Comparison of ENCODE assay signal across 8 cellular contexts in genomic region chr19:54248016-54248601, GRCh38. TPM values are rescaled to one million over a fixed set of nuclear protein-coding genes. Genes with fewer than 3 reads are reported as not detected.
A peak's percentile ranks its signal among the peaks of the same experiment; 100 is the strongest.
DNase-seq lines count a peak whose midpoint lies in the region; ATAC-seq lines count a peak whose summit lies in the region.

No MANE protein-coding gene starts in this region.

- no peaks in the 10 kb centered on the region for H3K9me3 Mint-ChIP-seq in activated naive CD8-positive, alpha-beta T cell treated with anti-CD3 and anti-CD28 coated beads, Interleukin-2, amount 50 U/mL, for 24 hours
- no peaks in the 10 kb centered on the region for H3K9me3 Mint-ChIP-seq in naive B cell

- H3K27me3 Mint-ChIP-seq in activated naive CD8-positive, alpha-beta T cell treated with anti-CD3 and anti-CD28 coated beads, Interleukin-2, amount 50 U/mL, for 24 hours = peaks cover 17% of the 10 kb centered on the region
- H3K27me3 Mint-ChIP-seq in naive B cell = peaks cover 15 to 42% (median 37%) of the 10 kb centered on the region in 3 donors

- ATAC-seq in activated naive CD8-positive, alpha-beta T cell treated with anti-CD3 and anti-CD28 coated beads, Interleukin-2, amount 50 U/mL, for 24 hours = peak; percentile 92
- ATAC-seq in naive B cell (ENCODE audit: low read depth in 2 of 2) = peak; percentile 53 to 86
- no peak for ATAC-seq in GM21367 (IDR thresholded peaks at IDR 0.05; ENCODE audit: unreplicated experiment)
- no peak for ATAC-seq in HG03521 (IDR thresholded peaks at IDR 0.05; ENCODE audit: unreplicated experiment)

- H3K27ac Mint-ChIP-seq in activated naive CD8-positive, alpha-beta T cell treated with anti-CD3 and anti-CD28 coated beads, Interleukin-2, amount 50 U/mL, for 24 hours = no peak overlapping the region
- H3K27ac Mint-ChIP-seq in naive B cell = no peak overlapping the region

- no peaks in the 10 kb centered on the region for H3K36me3 Mint-ChIP-seq in activated naive CD8-positive, alpha-beta T cell treated with anti-CD3 and anti-CD28 coated beads, Interleukin-2, amount 50 U/mL, for 24 hours (ENCODE audit: low read depth)
- no peaks in the 10 kb centered on the region for H3K36me3 Mint-ChIP-seq in naive B cell

- H3K4me1 Mint-ChIP-seq in activated naive CD8-positive, alpha-beta T cell treated with anti-CD3 and anti-CD28 coated beads, Interleukin-2, amount 50 U/mL, for 24 hours = peaks cover 11% of the 10 kb centered on the region
- peaks cover 9 to 14% (median 10%) of the 10 kb centered on the region in 3 donors for H3K4me1 Mint-ChIP-seq in naive B cell

- H3K4me3 Mint-ChIP-seq in activated naive CD8-positive, alpha-beta T cell treated with anti-CD3 and anti-CD28 coated beads, Interleukin-2, amount 50 U/mL, for 24 hours = no peak overlapping the region
- peak overlapping the region in 2 of 8 donors; percentile 14 to 69 for H3K4me3 Mint-ChIP-seq in naive B cell

- peak; percentile 26 to 42 (median 35) for DNase-seq in stimulated activated CD4-positive, alpha-beta T cell treated with anti-CD3 and anti-CD28 coated beads, Interleukin-12 subunit alpha, Interleukin-12 subunit beta, amount 100 ng/mL, for 48 hours (ENCODE audit: low read depth in 2 of 3, low spot score in 1 of 3)
- DNase-seq in stimulated activated CD4-positive, alpha-beta T cell treated with anti-CD3 and anti-CD28 coated beads, Interleukin-12 subunit alpha, Interleukin-12 subunit beta, amount 100 ng/mL, for 4 hours = no peak
- DNase-seq in activated naive CD8-positive, alpha-beta T cell treated with anti-CD3 and anti-CD28 coated beads, Interleukin-2, amount 50 U/mL, for 24 hours = peak; percentile 38
- DNase-seq in naive B cell (no peak), NCI-H748 (lab: John Stamatoyannopoulos, UW; ENCODE audit: unreplicated experiment) (no peak), SHP77 treated with DMSO at 0.1 percent for 48 hours (lab: John Stamatoyannopoulos, UW) (no peak)

RNA-seq across cellular contexts. Expression of gene LILRA6, which starts 5.5 kb away (rescaled TPM):
- polyA plus RNA-seq in naive B cell (ENCODE audit: low read depth in 6 of 6) = 1 to 10 TPM in 1 of 6 donors, under 1 TPM in 2, not detected in 3; 0.18 to 1.5 (median 0.66) TPM

RNA-seq across cellular contexts. Expression of gene LILRB5, which starts 9.0 kb away (rescaled TPM):
- polyA plus RNA-seq in naive B cell (ENCODE audit: low read depth in 6 of 6) = not detected

RNA-seq across cellular contexts. Expression of gene LILRB3, which starts 25.3 kb away (rescaled TPM):
- 1 to 10 TPM in 1 of 6 donors, under 1 TPM in 5; 0.29 to 4.6 (median 0.39) TPM for polyA plus RNA-seq in naive B cell (ENCODE audit: low read depth in 6 of 6)

RNA-seq across cellular contexts. Expression of gene LILRB2, which starts 32.8 kb away (rescaled TPM):
- 1 to 10 TPM in 2 of 6 donors, under 1 TPM in 3, not detected in 1; 0.36 to 1.6 (median 0.76) TPM for polyA plus RNA-seq in naive B cell (ENCODE audit: low read depth in 6 of 6)

RNA-seq across cellular contexts. Expression of gene RPS9, which starts 47.5 kb away (rescaled TPM):
- polyA plus RNA-seq in naive B cell (ENCODE audit: low read depth in 6 of 6) = 1,000 to 10,000 TPM in 3 of 6 donors, 100 to 1,000 TPM in 3; 849 to 1,278 (median 1,006) TPM

Comparison
In these comparisons a context has a peak if more than half of its experiments do, and no peak if none do; other contexts are left out.
1. DNase-seq: peak in stimulated activated CD4-positive, alpha-beta T cell treated with anti-CD3 and anti-CD28 coated beads, Interleukin-12 subunit alpha, Interleukin-12 subunit beta, amount 100 ng/mL, for 48 hours (3 of 3) and activated naive CD8-positive, alpha-beta T cell treated with anti-CD3 and anti-CD28 coated beads, Interleukin-2, amount 50 U/mL, for 24 hours (single experiment); none in stimulated activated CD4-positive, alpha-beta T cell treated with anti-CD3 and anti-CD28 coated beads, Interleukin-12 subunit alpha, Interleukin-12 subunit beta, amount 100 ng/mL, for 4 hours (single experiment), naive B cell (single experiment), NCI-H748 (single experiment) and SHP77 treated with DMSO at 0.1 percent for 48 hours (single experiment).
2. ATAC-seq: peak in activated naive CD8-positive, alpha-beta T cell treated with anti-CD3 and anti-CD28 coated beads, Interleukin-2, amount 50 U/mL, for 24 hours (single experiment) and naive B cell (2 of 2); none in GM21367 (single experiment) and HG03521 (single experiment).